Comparison of ENCODE assay signal across 3 cellular contexts in genomic region chr12:49920915-49921286, GRCh38.
TF ChIP-seq lines count a peak whose summit lies in the region.

No MANE protein-coding gene starts in this region.

TF ChIP-seq in SK-N-SH, 30 proteins besides CTCF, POLR2A, EP300 and RAD21:
- TF ChIP-seq NRF1 (IDR thresholded peaks at IDR 0.05; ENCODE audit: low read depth, low read length) (no peak), TCF12 (IDR thresholded peaks at IDR 0.05) (no peak), MXI1 (IDR thresholded peaks at IDR 0.05; ENCODE audit: low read depth, low read length) (no peak), FOSL2 (IDR thresholded peaks at IDR 0.05; ENCODE audit: borderline replicate concordance, low read depth) (no peak), REST (IDR thresholded peaks at IDR 0.05; ENCODE audit: low read depth, low read length) (no peak), FOXM1 (IDR thresholded peaks at IDR 0.05; ENCODE audit: low read depth) (no peak), EZH2phosphoT487 (IDR thresholded peaks at IDR 0.05; ENCODE audit: borderline replicate concordance, low read depth) (no peak)

TF ChIP-seq in SK-N-SH treated with all-trans-retinoic acid at 6 μM for 48 hours, 23 proteins besides CTCF, POLR2A, EP300 and RAD21:
- no peak for TF ChIP-seq ZC3H10 (CRISPR knock-in tag; IDR thresholded peaks at IDR 0.05)
- TF ChIP-seq CREB5 (CRISPR knock-in tag; IDR thresholded peaks at IDR 0.05; ENCODE audit: low read depth), result no peak
- no peak for TF ChIP-seq RARB (CRISPR knock-in tag; IDR thresholded peaks at IDR 0.05)
- no peak for TF ChIP-seq ISL1 (CRISPR knock-in tag; IDR thresholded peaks at IDR 0.05)
- TF ChIP-seq ZFP30 (CRISPR knock-in tag; IDR thresholded peaks at IDR 0.05), result no peak
- TF ChIP-seq CSRNP3 (CRISPR knock-in tag; IDR thresholded peaks at IDR 0.05), result no peak
- no peak for TF ChIP-seq SNAI2 (CRISPR knock-in tag; IDR thresholded peaks at IDR 0.05)
- no peak for TF ChIP-seq PATZ1 (CRISPR knock-in tag; IDR thresholded peaks at IDR 0.05; ENCODE audit: borderline replicate concordance)
- no peak for TF ChIP-seq TCF4 (CRISPR knock-in tag; IDR thresholded peaks at IDR 0.05; ENCODE audit: borderline replicate concordance)
- no peak for TF ChIP-seq POU6F1 (CRISPR knock-in tag; IDR thresholded peaks at IDR 0.05; ENCODE audit: borderline replicate concordance, low read depth)
- no peak for TF ChIP-seq ARNTL (CRISPR knock-in tag; IDR thresholded peaks at IDR 0.05; ENCODE audit: borderline replicate concordance, low read depth)
- no peak for TF ChIP-seq ZNF565 (CRISPR knock-in tag; conservative IDR thresholded peaks at IDR 0.05; ENCODE audit: low read depth)
- TF ChIP-seq PPARA (CRISPR knock-in tag; IDR thresholded peaks at IDR 0.05; ENCODE audit: borderline replicate concordance), result no peak

TF ChIP-seq in K562, 482 proteins besides CTCF, POLR2A, EP300 and RAD21:
- TF ChIP-seq ZNF121 (CRISPR knock-in tag; conservative IDR thresholded peaks at IDR 0.05), result peak; percentile 19; the same call in 1 of the 2 replicates
- TF ChIP-seq LARP7 (IDR thresholded peaks at IDR 0.05), result no peak
